29 cellular contexts compared by ENCODE assay signal in the genomic region with DNA sequence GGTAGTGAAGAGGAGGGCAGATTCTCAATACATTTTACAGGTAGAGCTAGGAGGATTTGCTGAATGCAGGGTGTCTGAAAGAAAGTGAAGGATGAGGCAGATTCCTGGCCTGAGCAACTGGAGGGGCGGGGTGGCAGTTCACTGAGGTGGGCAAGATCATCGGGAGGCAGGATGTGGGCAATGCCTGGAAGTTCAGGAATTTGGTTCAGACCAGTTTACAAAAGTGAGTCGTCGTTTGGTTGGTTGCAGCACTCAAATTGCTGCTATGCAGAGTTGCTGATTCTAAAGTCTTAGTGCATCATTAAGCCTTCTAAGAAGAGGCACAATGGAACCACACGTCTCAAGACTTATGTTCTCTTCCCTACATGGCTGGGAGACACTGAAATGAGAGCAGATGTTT.
DNase-seq lines count a peak whose midpoint lies in the region; ATAC-seq and TF ChIP-seq lines count a peak whose summit lies in the region.
"Had no signal": no experiment of that assay in that cellular context is flagged by ENCODE, and none has a peak within 500 bp of the region (broad histone marks: within the 10 kb centered on the region; RNA-seq: fewer than 3 reads in every experiment).

No MANE protein-coding gene starts in this region.

- H3K23me2 ChIP-seq in H9 (ENCODE audit: insufficient read length, low read depth, low read length, poor library complexity, severe bottlenecking), result no peaks in the 10 kb centered on the region

- no peak overlapping the region for H2BK12ac ChIP-seq in H9 (ENCODE audit: insufficient read length, low read depth, low read length)

- H3K27me3 ChIP-seq in H9 (ENCODE audit: insufficient read depth, low read length) (no peaks in the 10 kb centered on the region), SJCRH30 (no peaks in the 10 kb centered on the region), foreskin keratinocyte (no peaks in the 10 kb centered on the region)
- H3K27me3 ChIP-seq: ascending aorta, left lung, spleen had no signal

- peak overlapping the region in 2 of 3 experiments; percentile 10 to 27; a peak in 4 of 7 replicates for H3K27ac Mint-ChIP-seq in H9
- H3K27ac Mint-ChIP-seq in activated naive CD4-positive, alpha-beta T cell treated with anti-CD3 and anti-CD28 coated beads, Interleukin-2, amount 50 U/mL, for 72 hours, result no peak overlapping the region
- H3K27ac Mint-ChIP-seq: activated naive CD8-positive, alpha-beta T cell; activated T-helper 2 cell treated with anti-CD3 and anti-CD28 coated beads, Interferon-gamma antibody, Interleukin-2, Interleukin-4, amounts not matched to agents 10 μg/mL and 5 μg/mL and 100 μg/mL, durations not matched to agents 14 hours and 24 hours and 36 hours; IgD-negative memory B cell; natural killer cell treated with Interleukin-12 subunit alpha and Interleukin-12 subunit beta and Interleukin-15 and Interleukin-18, amount 100 ng/mL, for 72 hours; stimulated activated memory B cell treated with anti-CD40 and anti-IgM and Interleukin-4, amounts not matched to agents 10 μg/mL and 1 μg/mL and 100 μg/mL, for 72 hours had no signal

- no peak overlapping the region for H3K4me3 ChIP-seq in SJCRH30
- H3K4me3 ChIP-seq in lower leg skin (ENCODE audit: low read depth, poor library complexity, severe bottlenecking), result no peak overlapping the region
- H3K4me3 ChIP-seq: ascending aorta, left lung, spleen had no signal

- TF ChIP-seq CTCF in H9 (conservative IDR thresholded peaks at IDR 0.05) (no peak), foreskin keratinocyte (conservative IDR thresholded peaks at IDR 0.05) (no peak), lower leg skin (IDR thresholded peaks at IDR 0.05) (no peak)

- no peak overlapping the region for H3T11ph ChIP-seq in H9 (ENCODE audit: low read length)

- H3K36me3 ChIP-seq in SJCRH30, result no peaks in the 10 kb centered on the region
- H3K36me3 ChIP-seq: ascending aorta, left lung, spleen had no signal

- no peaks in the 10 kb centered on the region for H3K27me3 Mint-ChIP-seq in H9 (ENCODE audit: low read depth)
- H3K27me3 Mint-ChIP-seq: activated naive CD8-positive, alpha-beta T cell had no signal

- H3K9me3 Mint-ChIP-seq in H9, result peaks cover 8 to 10% of the 10 kb centered on the region in 2 experiments; a peak in 3 of 5 replicates
- peaks cover 23 to 24% of the 10 kb centered on the region in 2 donors for H3K9me3 Mint-ChIP-seq in activated naive CD4-positive, alpha-beta T cell treated with anti-CD3 and anti-CD28 coated beads, Interleukin-2, amount 50 U/mL, for 72 hours
- H3K9me3 Mint-ChIP-seq: activated T-helper 2 cell treated with anti-CD3 and anti-CD28 coated beads, Interferon-gamma antibody, Interleukin-2, Interleukin-4, amounts not matched to agents 10 μg/mL and 5 μg/mL and 100 μg/mL, durations not matched to agents 14 hours and 24 hours and 36 hours had no signal

- H2BK15ac ChIP-seq in H9 (ENCODE audit: low read depth, low read length), result no peak overlapping the region

- H3K18ac ChIP-seq in H9 (ENCODE audit: insufficient read length, low read depth, low read length), result no peak overlapping the region

- no peak overlapping the region for H2BK120ac ChIP-seq in H9 (ENCODE audit: low read depth, low read length, poor library complexity, severe bottlenecking)

- no peaks in the 10 kb centered on the region for H4K20me1 ChIP-seq in H9 (ENCODE audit: control insufficient read depth, insufficient read depth, insufficient read length)

- no peak overlapping the region for H4K5ac ChIP-seq in H9 (ENCODE audit: insufficient read length, low read depth, low read length)

- peak; percentile 34 for DNase-seq in ACHN
- DNase-seq in H9, result no peak
- DNase-seq in SJCRH30, result peak; percentile 4 to 5
- peak in 1 of 2 donors; percentile 34 for DNase-seq in foreskin keratinocyte
- no peak for DNase-seq in NCI-H2107 treated with DMSO at 0.1 percent for 48 hours (lab: John Stamatoyannopoulos, UW; ENCODE audit: unreplicated experiment)
- no peak for DNase-seq in NCI-H69 (lab: John Stamatoyannopoulos, UW)
- DNase-seq in lower leg skin (ENCODE audit: low spot score in 2 of 2), result no peak
- no peak for DNase-seq in activated naive CD4-positive, alpha-beta T cell treated with anti-CD3 and anti-CD28 coated beads, Interleukin-2, amount 50 U/mL, for 72 hours (ENCODE audit: low spot score in 2 of 2)
- DNase-seq: activated CD4-positive, alpha-beta T cell treated with anti-CD3 and anti-CD28 coated beads, Interleukin-2, amount 50 U/mL, for 48 hours; activated CD4-positive, CD25-positive, alpha-beta regulatory T cell; C1 segment of cervical spinal cord; Caco-2; dermis blood vessel endothelial cell; DND-41; left lung; midbrain; NCI-H1417 treated with DMSO at 0.1 percent for 48 hours; NCI-H2171; NCI-H526; Right ventricle myocardium superior; spleen; stimulated activated CD4-positive, alpha-beta T cell treated with anti-CD3 and anti-CD28 coated beads, Interleukin-4, amount 100 ng/mL, for 1 hour had no signal

- H3K56ac ChIP-seq in H9 (ENCODE audit: insufficient read length, low read depth, low read length), result no peak overlapping the region

- H3K4ac ChIP-seq in H9 (ENCODE audit: low read depth, low read length), result no peak overlapping the region

- H4K91ac ChIP-seq in H9 (ENCODE audit: insufficient read length, low read depth, low read length), result no peak overlapping the region

- no CpG with 5 or more reads among the region's 5 CpGs for whole genome bisulfite sequencing in H9 (ENCODE audit: extremely low coverage, insufficient read length, low lambda C conversion rate)
- WGBS in lower leg skin, 2 donors, result 71 to 72% methylated on average over 5 of the region's 5 CpGs

- no peaks in the 10 kb centered on the region for H3K79me1 ChIP-seq in H9 (ENCODE audit: insufficient read depth, low read depth, low read length, poor library complexity, severe bottlenecking)

- intact Hi-C loops in lower leg skin (cut with DNase I; ENCODE audit: low total_unique reads), result no loop called here

- H3K79me2 ChIP-seq in H9 (ENCODE audit: insufficient read depth, low read length), result no peaks in the 10 kb centered on the region

- H3K4me2 ChIP-seq in H9 (ENCODE audit: insufficient read depth, insufficient read length, low read length), result no peak overlapping the region

- no peak overlapping the region for H2AFZ ChIP-seq in H9 (ENCODE audit: low read length)

- in situ Hi-C loops in ACHN (cut with HindIII; ENCODE audit: low pct_ligation_motif_present, low pct_unique_long_range_greater_than_20kb, low sequenced_read_pairs), result no loop called here

- no peak overlapping the region for H2AK5ac ChIP-seq in H9 (ENCODE audit: insufficient read length, low read length)

- peak; percentile 33 for ATAC-seq in foreskin keratinocyte
- ATAC-seq in activated naive CD4-positive, alpha-beta T cell treated with anti-CD3 and anti-CD28 coated beads, Interleukin-2, amount 50 U/mL, for 72 hours, result no peak
- ATAC-seq: left lung; natural killer cell treated with Interleukin-12 subunit alpha and Interleukin-12 subunit beta and Interleukin-15 and Interleukin-18, amount 100 ng/mL, for 72 hours; stimulated activated memory B cell treated with anti-CD40 and anti-IgM and Interleukin-4, amounts not matched to agents 10 μg/mL and 1 μg/mL and 100 μg/mL, for 72 hours had no signal

- no peak overlapping the region for H3K4me3 Mint-ChIP-seq in H9
- H3K4me3 Mint-ChIP-seq: activated naive CD8-positive, alpha-beta T cell; central memory CD8-positive, alpha-beta T cell; natural killer cell treated with Interleukin-12 subunit alpha and Interleukin-12 subunit beta and Interleukin-15 and Interleukin-18, amount 100 ng/mL, for 72 hours; stimulated activated memory B cell treated with anti-CD40 and anti-IgM and Interleukin-4, amounts not matched to agents 10 μg/mL and 1 μg/mL and 100 μg/mL, for 72 hours had no signal

- H4K8ac ChIP-seq in H9 (replicated peaks; ENCODE audit: insufficient read length, low read depth, low read length), result no peak overlapping the region

- peaks cover 1 to 22% (median 2%) of the 10 kb centered on the region in 3 experiments; a peak in 5 of 7 replicates for H3K36me3 Mint-ChIP-seq in H9 (ENCODE audit: insufficient read depth in 1 of 3, low read depth in 3 of 3)
- peaks cover 5 to 28% of the 10 kb centered on the region in 2 donors for H3K36me3 Mint-ChIP-seq in activated naive CD4-positive, alpha-beta T cell treated with anti-CD3 and anti-CD28 coated beads, Interleukin-2, amount 50 U/mL, for 72 hours
- H3K36me3 Mint-ChIP-seq: activated naive CD8-positive, alpha-beta T cell; IgD-negative memory B cell; natural killer cell treated with Interleukin-12 subunit alpha and Interleukin-12 subunit beta and Interleukin-15 and Interleukin-18, amount 100 ng/mL, for 72 hours; stimulated activated memory B cell treated with anti-CD40 and anti-IgM and Interleukin-4, amounts not matched to agents 10 μg/mL and 1 μg/mL and 100 μg/mL, for 72 hours had no signal

- no peak overlapping the region for H2BK5ac ChIP-seq in H9 (ENCODE audit: insufficient read length, low read length)

- H3K9me3 ChIP-seq in H9 (ENCODE audit: control insufficient read depth, low read depth, low read length) (no peaks in the 10 kb centered on the region), SJCRH30 (replicated peaks) (no peaks in the 10 kb centered on the region)
- H3K9me3 ChIP-seq: Caco-2 had no signal

- TF ChIP-seq POLR2A in lower leg skin (IDR thresholded peaks at IDR 0.05), result no peak

- H3K27ac ChIP-seq in H9 (ENCODE audit: insufficient read length, low read depth, low read length) (no peak overlapping the region), SJCRH30 (no peak overlapping the region), foreskin keratinocyte (no peak overlapping the region)
- H3K27ac ChIP-seq: ascending aorta, left lung, spleen had no signal

- no peak overlapping the region for H3K23ac ChIP-seq in H9 (ENCODE audit: insufficient read length, low read depth, low read length)

- no peak overlapping the region for H2BK20ac ChIP-seq in H9 (ENCODE audit: low read depth, low read length, poor library complexity, severe bottlenecking)

- peaks cover 12 to 24% of the 10 kb centered on the region in 2 experiments for H3K4me1 Mint-ChIP-seq in H9
- H3K4me1 Mint-ChIP-seq: central memory CD8-positive, alpha-beta T cell; IgD-negative memory B cell; stimulated activated memory B cell treated with anti-CD40 and anti-IgM and Interleukin-4, amounts not matched to agents 10 μg/mL and 1 μg/mL and 100 μg/mL, for 72 hours had no signal

- H3K14ac ChIP-seq in H9 (ENCODE audit: insufficient read depth, low read length), result no peak overlapping the region

- H3K4me1 ChIP-seq in H9 (ENCODE audit: insufficient read depth, low read length), result no peaks in the 10 kb centered on the region; the same call in 1 of the 2 replicates
- H3K4me1 ChIP-seq in SJCRH30, result peaks cover 10% of the 10 kb centered on the region; the same call in 1 of the 2 replicates
- peaks cover 16% of the 10 kb centered on the region for H3K4me1 ChIP-seq in foreskin keratinocyte
- H3K4me1 ChIP-seq: ascending aorta, Caco-2, left lung, spleen had no signal

- no peak overlapping the region for H3K9ac ChIP-seq in H9 (ENCODE audit: extremely low read depth, insufficient read length, low read length)

Comparison
In these comparisons a context has a peak if more than half of its experiments do, and no peak if none do; other contexts are left out.
1. DNase-seq: peak in ACHN (single experiment) and SJCRH30 (2 of 2); none in H9 (single experiment), NCI-H2107 treated with DMSO at 0.1 percent for 48 hours (single experiment), NCI-H69 (single experiment), lower leg skin (0 of 2) and activated naive CD4-positive, alpha-beta T cell treated with anti-CD3 and anti-CD28 coated beads, Interleukin-2, amount 50 U/mL, for 72 hours (0 of 2).
2. H3K27ac Mint-ChIP-seq: peak in H9 (2 of 3); none in activated naive CD4-positive, alpha-beta T cell treated with anti-CD3 and anti-CD28 coated beads, Interleukin-2, amount 50 U/mL, for 72 hours (0 of 2).